Comparison of ENCODE assay signal across 9 cellular contexts in the genomic region with DNA sequence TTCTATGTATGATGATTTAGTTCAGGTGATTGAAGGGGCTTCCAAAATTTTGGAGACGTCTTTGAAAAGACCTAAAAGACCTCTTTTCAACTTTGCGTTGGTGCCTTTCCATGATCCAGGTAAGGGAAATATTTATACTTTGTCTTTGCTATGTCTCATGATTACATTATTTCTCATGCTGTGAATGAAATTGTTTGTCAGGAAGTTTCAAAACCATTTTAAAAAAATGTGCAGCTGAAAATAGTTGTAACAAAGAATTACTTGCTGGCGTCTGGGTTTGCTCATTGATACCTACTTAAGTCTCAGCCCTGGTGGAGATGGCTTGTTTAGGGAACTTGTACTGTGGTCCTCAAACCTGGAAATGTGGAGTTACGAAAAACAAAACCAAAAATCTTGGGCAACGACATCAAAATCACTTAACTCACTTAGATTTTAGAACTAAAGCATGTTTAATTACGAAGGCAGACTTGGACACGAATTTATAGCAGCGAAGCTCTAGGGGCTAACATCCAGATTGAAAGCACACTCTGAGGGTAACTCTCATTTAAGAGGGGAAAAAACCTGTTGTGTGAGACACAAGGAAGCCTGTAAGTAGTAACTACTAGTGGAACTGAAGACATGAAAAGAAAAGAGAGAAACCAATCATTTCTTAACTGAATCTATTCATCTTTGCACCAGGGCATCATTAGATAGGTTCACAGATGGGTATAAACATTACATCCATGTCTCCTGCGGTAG. TPM values are rescaled to one million over a fixed set of nuclear protein-coding genes. Genes with fewer than 3 reads are reported as not detected.
DNase-seq lines count a peak whose midpoint lies in the region; ATAC-seq and TF ChIP-seq lines count a peak whose summit lies in the region.
"Had no signal": no experiment of that assay in that cellular context is flagged by ENCODE, and none has a peak within 500 bp of the region (broad histone marks: within the 10 kb centered on the region; RNA-seq: fewer than 3 reads in every experiment).

No MANE protein-coding gene starts in this region.

- peaks cover 52 to 82% of the 10 kb centered on the region in 2 donors for H3K27me3 Mint-ChIP-seq in natural killer cell treated with Interleukin-12 subunit alpha and Interleukin-12 subunit beta and Interleukin-15 and Interleukin-18, amount 100 ng/mL, for 72 hours

- H3K27ac Mint-ChIP-seq in natural killer cell treated with Interleukin-12 subunit alpha and Interleukin-12 subunit beta and Interleukin-15 and Interleukin-18, amount 100 ng/mL, for 72 hours, result no peak overlapping the region

- H3K4me1 Mint-ChIP-seq in natural killer cell treated with Interleukin-12 subunit alpha and Interleukin-12 subunit beta and Interleukin-15 and Interleukin-18, amount 100 ng/mL, for 72 hours (ENCODE audit: low read depth in 2 of 2), result peaks cover 15 to 26% of the 10 kb centered on the region in 2 donors

- H3K4me3 Mint-ChIP-seq in natural killer cell treated with Interleukin-12 subunit alpha and Interleukin-12 subunit beta and Interleukin-15 and Interleukin-18, amount 100 ng/mL, for 72 hours, result peak overlapping the region; percentile 59

- H3K4me1 ChIP-seq in HUES48 (ENCODE audit: control insufficient read depth, insufficient read depth, low read length), result peaks cover 14% of the 10 kb centered on the region
- H3K4me1 ChIP-seq in effector memory CD4-positive, alpha-beta T cell (ENCODE audit: control insufficient read depth, insufficient read depth, low read length, poor library complexity, severe bottlenecking), result peaks cover 7% of the 10 kb centered on the region

- H3K9ac ChIP-seq in HUES48 (ENCODE audit: low read depth, low read length), result no peak overlapping the region

- DNase-seq in BJ (ENCODE audit: low read depth) (no peak), GM19240 (ENCODE audit: insufficient read length, low spot score) (no peak)
- no peak for DNase-seq in effector memory CD4-positive, alpha-beta T cell
- no peak for DNase-seq in natural killer cell treated with Interleukin-12 subunit alpha and Interleukin-12 subunit beta and Interleukin-15 and Interleukin-18, amount 100 ng/mL, for 72 hours (ENCODE audit: low spot score)
- no peak for DNase-seq in stimulated activated CD4-positive, alpha-beta T cell treated with anti-CD3 and anti-CD28 coated beads, Interleukin-15, amount 100 ng/mL, for 24 hours
- DNase-seq: T-helper 9 cell had no signal

- ATAC-seq in natural killer cell treated with Interleukin-12 subunit alpha and Interleukin-12 subunit beta and Interleukin-15 and Interleukin-18, amount 100 ng/mL, for 72 hours, result no peak
- ATAC-seq in GM18873 (IDR thresholded peaks at IDR 0.05; ENCODE audit: low FRiP score, unreplicated experiment) (no peak), GM21786 (IDR thresholded peaks at IDR 0.05; ENCODE audit: unreplicated experiment) (no peak)

- CTCF ChIA-PET in BJ (lab: Yijun Ruan, JAX), result interaction anchor here (1.1 to 4.2 kb wide), 5 partner anchors 10 to 477 kb away, joined by 3 to 29 read pairs (median 5); no protein-coding TSS in a partner anchor

- peaks cover 11% of the 10 kb centered on the region for H3K9me3 Mint-ChIP-seq in natural killer cell treated with Interleukin-12 subunit alpha and Interleukin-12 subunit beta and Interleukin-15 and Interleukin-18, amount 100 ng/mL, for 72 hours

- H3K27ac ChIP-seq in HUES48 (ENCODE audit: low read depth, low read length), result no peak overlapping the region
- H3K27ac ChIP-seq in effector memory CD4-positive, alpha-beta T cell (ENCODE audit: insufficient read depth, low read length, poor library complexity, severe bottlenecking), result no peak overlapping the region

- TF ChIP-seq CTCF in BJ (IDR thresholded peaks at IDR 0.05; ENCODE audit: insufficient read depth, low read depth, low read length), result no peak

- peaks cover 27% of the 10 kb centered on the region for H3K36me3 Mint-ChIP-seq in natural killer cell treated with Interleukin-12 subunit alpha and Interleukin-12 subunit beta and Interleukin-15 and Interleukin-18, amount 100 ng/mL, for 72 hours

- POLR2A ChIA-PET in BJ (lab: Charles Lee), result no interaction called here

- H3K27me3 ChIP-seq in BJ (ENCODE audit: control insufficient read depth, insufficient read depth, low read length), result no peaks in the 10 kb centered on the region
- H3K27me3 ChIP-seq in HUES48 (ENCODE audit: control insufficient read depth, insufficient read depth, low read length), result peaks cover 27% of the 10 kb centered on the region
- H3K27me3 ChIP-seq in effector memory CD4-positive, alpha-beta T cell (replicated peaks; ENCODE audit: control insufficient read depth, insufficient read depth, low read length, poor library complexity, severe bottlenecking), result peaks cover 26% of the 10 kb centered on the region

- no peaks in the 10 kb centered on the region for H3K9me3 ChIP-seq in HUES48 (ENCODE audit: control insufficient read depth, insufficient read depth, low read length)
- H3K9me3 ChIP-seq in effector memory CD4-positive, alpha-beta T cell (ENCODE audit: control insufficient read depth, low read length), result no peaks in the 10 kb centered on the region

- peak overlapping the region; percentile 52 for H3K4me3 ChIP-seq in BJ (ENCODE audit: low read depth, low read length)
- H3K4me3 ChIP-seq in HUES48 (ENCODE audit: low read depth, low read length), result peak overlapping the region; percentile 79
- H3K4me3 ChIP-seq in effector memory CD4-positive, alpha-beta T cell (ENCODE audit: insufficient read depth, low read depth, low read length, poor library complexity, severe bottlenecking), result peak overlapping the region; percentile 42

- H3K36me3 ChIP-seq in BJ (ENCODE audit: control insufficient read depth, insufficient read depth, low read length) (no peaks in the 10 kb centered on the region), HUES48 (ENCODE audit: control insufficient read depth, insufficient read depth, low read length) (no peaks in the 10 kb centered on the region)
- no peaks in the 10 kb centered on the region for H3K36me3 ChIP-seq in effector memory CD4-positive, alpha-beta T cell (ENCODE audit: control insufficient read depth, insufficient read depth, low read length)

RNA-seq across cellular contexts. Expression of gene HMCN1, which starts 0.9 kb away (rescaled TPM):
- polyA plus RNA-seq in BJ (2011; rRNA removed), result 13.3 and 16.2 TPM in 2 replicates
- polyA minus RNA-seq in BJ (2011; rRNA and poly(A)+ RNA removed), result 7.9 and 14.7 TPM in 2 replicates
- total RNA-seq in natural killer cell treated with Interleukin-12 subunit alpha and Interleukin-12 subunit beta and Interleukin-15 and Interleukin-18, amount 100 ng/mL, for 72 hours, result 1 to 10 TPM; 1.1 to 1.4 TPM
